In the genomic region with DNA sequence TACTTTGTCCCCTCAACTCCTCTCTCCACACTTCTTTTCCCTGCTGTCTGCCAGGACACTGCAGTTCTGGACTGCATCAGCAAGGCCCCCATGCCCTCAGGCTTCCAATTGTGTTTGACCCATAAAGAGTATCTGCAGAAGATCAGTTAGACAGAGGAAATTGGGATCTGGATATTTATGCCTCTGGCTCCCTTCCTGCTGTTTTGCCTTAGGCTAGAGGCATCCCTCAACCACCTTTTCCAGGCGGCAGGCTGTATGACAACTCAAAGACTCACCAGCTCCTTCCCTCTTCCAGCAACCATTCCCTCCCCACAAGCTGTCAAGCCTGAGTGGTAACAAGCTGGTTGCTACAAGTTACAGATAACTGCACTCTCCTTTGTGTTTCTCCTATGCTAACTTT, we compare ENCODE assay signal across 27 cellular contexts.
"Had no signal": no experiment of that assay in that cellular context is flagged by ENCODE, and none has a peak within 500 bp of the region (broad histone marks: within the 10 kb centered on the region; RNA-seq: fewer than 3 reads in every experiment).

No MANE protein-coding gene starts in this region.

- H3K36me3 ChIP-seq: ascending aorta, brain microvascular endothelial cell, gastroesophageal sphincter, heart left ventricle, left ventricle myocardium inferior, ovary, prostate gland, right atrium auricular region, thoracic aorta, WERI-Rb-1 had no signal

- H3K4me2 ChIP-seq: smooth muscle cell had no signal

- H3K4me3 ChIP-seq: ascending aorta, coronary artery, dorsolateral prefrontal cortex, gastroesophageal sphincter, heart left ventricle, left ventricle myocardium inferior, lung, ovary, prostate gland, right atrium auricular region, smooth muscle cell, thoracic aorta had no signal

- H3K27ac ChIP-seq: ascending aorta, brain microvascular endothelial cell, coronary artery, dorsolateral prefrontal cortex, gastroesophageal sphincter, heart left ventricle, left ventricle myocardium inferior, ovary, prostate gland, right atrium auricular region, thoracic aorta, WERI-Rb-1 had no signal

- H3K4me1 ChIP-seq: ascending aorta, gastroesophageal sphincter, heart left ventricle, left ventricle myocardium inferior, prostate gland, right atrium auricular region had no signal

- H3K27me3 ChIP-seq: ascending aorta, brain microvascular endothelial cell, gastroesophageal sphincter, ovary, right atrium auricular region had no signal

- H3K9me3 ChIP-seq: ascending aorta, gastroesophageal sphincter, heart left ventricle, left ventricle myocardium inferior, ovary, prostate gland, thoracic aorta had no signal

- ATAC-seq: activated CD4-positive, CD25-positive, alpha-beta regulatory T cell treated with anti-CD3 and anti-CD28 coated beads, Interleukin-2, amount 50 U/mL, for 24 hours; gastroesophageal sphincter; heart left ventricle; stimulated activated naive CD8-positive, alpha-beta T cell treated with anti-CD3 and anti-CD28 coated beads, Interleukin-15, Interleukin-2, amounts not matched to agents 100 U/mL and 50 U/mL, for 24 hours had no signal

- DNase-seq: activated CD4-positive, alpha-beta T cell treated with anti-CD3 and anti-CD28 coated beads for 48 hours; activated CD4-positive, alpha-beta T cell treated with anti-CD3 and anti-CD28 coated beads, Interleukin-2, amount 50 U/mL, for 48 hours; activated CD8-positive, alpha-beta memory T cell treated with anti-CD3 and anti-CD28 coated beads for 24 hours; activated effector memory CD4-positive, alpha-beta T cell treated with Interleukin-2 at 50 U/mL for 16 hours; activated naive CD4-positive, alpha-beta T cell treated with anti-CD3 and anti-CD28 coated beads for 36 hours; activated naive CD8-positive, alpha-beta T cell treated with anti-CD3 and anti-CD28 coated beads for 36 hours; brain microvascular endothelial cell; dorsolateral prefrontal cortex; effector memory CD4-positive, alpha-beta T cell; heart left ventricle; hypothalamus; immature natural killer cell; left ventricle myocardium inferior; ovary; stimulated activated CD4-positive, alpha-beta T cell treated with anti-CD3 and anti-CD28 coated beads, Interleukin-15, amount 100 ng/mL, for 24 hours; stimulated activated naive CD8-positive, alpha-beta T cell treated with anti-CD3 and anti-CD28 coated beads, Interleukin-15, Interleukin-2, amounts not matched to agents 100 U/mL and 50 U/mL, for 24 hours; T-helper 1 cell; WERI-Rb-1 had no signal
